Comparison of ENCODE assay signal across 1 cellular context in the genomic region with DNA sequence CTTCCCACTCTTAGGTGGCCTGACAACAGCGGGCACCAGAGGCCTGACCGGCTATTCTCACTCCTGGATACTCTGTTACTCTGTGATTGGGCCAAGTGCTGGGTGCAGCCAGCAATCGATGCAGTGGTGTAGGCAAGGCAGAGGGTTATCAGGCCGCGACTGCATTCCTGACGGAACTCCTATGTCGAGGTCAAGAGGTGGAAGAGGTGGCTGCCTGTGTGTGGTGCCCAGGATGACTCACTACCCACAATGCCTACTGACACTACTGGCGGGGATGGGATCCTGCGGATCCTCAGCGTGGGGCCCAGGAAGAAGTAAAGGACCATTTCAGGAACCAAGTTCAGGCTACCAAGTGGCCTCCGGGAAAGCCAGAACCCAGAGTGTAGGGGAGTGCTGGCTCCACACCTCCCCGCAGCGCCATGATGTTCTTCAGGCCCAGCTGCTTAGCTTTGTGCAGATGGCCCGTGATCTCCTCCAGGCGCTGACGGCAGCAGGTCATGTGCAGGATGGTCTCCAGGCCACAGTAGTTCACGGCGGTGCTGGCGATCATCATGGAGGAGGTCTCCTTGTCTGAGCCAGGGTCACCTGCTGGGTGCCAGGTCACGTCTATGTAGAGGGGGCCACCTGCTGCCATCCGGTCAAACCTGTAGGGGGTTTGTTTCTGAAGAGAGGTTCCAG.
TF ChIP-seq lines count a peak whose summit lies in the region.

No MANE protein-coding gene starts in this region.

TF ChIP-seq in HCT116, 20 proteins besides CTCF, POLR2A, EP300 and RAD21 (continued from another document):
- TF ChIP-seq, protein P1, sequence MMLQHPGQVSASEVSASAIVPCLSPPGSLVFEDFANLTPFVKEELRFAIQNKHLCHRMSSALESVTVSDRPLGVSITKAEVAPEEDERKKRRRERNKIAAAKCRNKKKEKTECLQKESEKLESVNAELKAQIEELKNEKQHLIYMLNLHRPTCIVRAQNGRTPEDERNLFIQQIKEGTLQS (IDR thresholded peaks at IDR 0.05), result no peak
- no peak for TF ChIP-seq EZH2phosphoT487 (IDR thresholded peaks at IDR 0.05; ENCODE audit: borderline replicate concordance)
- TF ChIP-seq, protein P2, sequence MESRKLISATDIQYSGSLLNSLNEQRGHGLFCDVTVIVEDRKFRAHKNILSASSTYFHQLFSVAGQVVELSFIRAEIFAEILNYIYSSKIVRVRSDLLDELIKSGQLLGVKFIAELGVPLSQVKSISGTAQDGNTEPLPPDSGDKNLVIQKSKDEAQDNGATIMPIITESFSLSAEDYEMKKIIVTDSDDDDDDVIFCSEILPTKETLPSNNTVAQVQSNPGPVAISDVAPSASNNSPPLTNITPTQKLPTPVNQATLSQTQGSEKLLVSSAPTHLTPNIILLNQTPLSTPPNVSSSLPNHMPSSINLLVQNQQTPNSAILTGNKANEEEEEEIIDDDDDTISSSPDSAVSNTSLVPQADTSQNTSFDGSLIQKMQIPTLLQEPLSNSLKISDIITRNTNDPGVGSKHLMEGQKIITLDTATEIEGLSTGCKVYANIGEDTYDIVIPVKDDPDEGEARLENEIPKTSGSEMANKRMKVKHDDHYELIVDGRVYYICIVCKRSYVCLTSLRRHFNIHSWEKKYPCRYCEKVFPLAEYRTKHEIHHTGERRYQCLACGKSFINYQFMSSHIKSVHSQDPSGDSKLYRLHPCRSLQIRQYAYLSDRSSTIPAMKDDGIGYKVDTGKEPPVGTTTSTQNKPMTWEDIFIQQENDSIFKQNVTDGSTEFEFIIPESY (IDR thresholded peaks at IDR 0.05; ENCODE audit: extremely low read depth, insufficient replicate concordance, low read length), result no peak
- no peak for TF ChIP-seq JUND (IDR thresholded peaks at IDR 0.05)
- TF ChIP-seq SP1 (IDR thresholded peaks at IDR 0.05; ENCODE audit: low read depth), result no peak
- TF ChIP-seq SIN3A (IDR thresholded peaks at IDR 0.05; ENCODE audit: low read depth), result no peak
- TF ChIP-seq POLR2AphosphoS5 (IDR thresholded peaks at IDR 0.05; ENCODE audit: low read depth, low read length), result no peak
- TF ChIP-seq TCF7L2 (IDR thresholded peaks at IDR 0.05; ENCODE audit: borderline replicate concordance, extremely low read depth, insufficient read depth, insufficient read length), result no peak
- no peak for TF ChIP-seq CEBPB (IDR thresholded peaks at IDR 0.05; ENCODE audit: low read depth)
- TF ChIP-seq, protein P3, sequence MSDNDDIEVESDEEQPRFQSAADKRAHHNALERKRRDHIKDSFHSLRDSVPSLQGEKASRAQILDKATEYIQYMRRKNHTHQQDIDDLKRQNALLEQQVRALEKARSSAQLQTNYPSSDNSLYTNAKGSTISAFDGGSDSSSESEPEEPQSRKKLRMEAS (IDR thresholded peaks at IDR 0.05), result no peak
- TF ChIP-seq EZH2 (IDR thresholded peaks at IDR 0.05), result no peak
- TF ChIP-seq SRF (IDR thresholded peaks at IDR 0.05; ENCODE audit: low read depth), result no peak
- no peak for TF ChIP-seq FOSL1 (IDR thresholded peaks at IDR 0.05; ENCODE audit: low read depth)
- no peak for TF ChIP-seq ZFX (IDR thresholded peaks at IDR 0.05)
- no peak for TF ChIP-seq ZNF274 (IDR thresholded peaks at IDR 0.05; ENCODE audit: low read depth, low read length)
- TF ChIP-seq EGR1 (IDR thresholded peaks at IDR 0.05; ENCODE audit: low read depth), result no peak
TF ChIP-seq in HCT116: peak in this region for 0.
